In genomic region chr4:15910150-15910945, GRCh38 we compare ENCODE assay signal across 21 cellular contexts. TPM values are rescaled to one million over a fixed set of nuclear protein-coding genes. Genes with fewer than 3 reads are reported as not detected.
DNase-seq lines count a peak whose midpoint lies in the region; ATAC-seq and TF ChIP-seq lines count a peak whose summit lies in the region.
"Had no signal": no experiment of that assay in that cellular context is flagged by ENCODE, and none has a peak within 500 bp of the region (broad histone marks: within the 10 kb centered on the region; RNA-seq: fewer than 3 reads in every experiment).

No MANE protein-coding gene starts in this region.

- CTCF ChIA-PET in GM10248 (lab: Yijun Ruan, JAX): interaction anchor here (0.7 to 2.0 kb wide), 5 partner anchors 11 to 104 kb away, joined by 3 to 10 read pairs (median 3); no protein-coding TSS in a partner anchor

- DNase-seq in ELF-1 (ENCODE audit: low read depth, low spot score) (peak; percentile 30), RPMI8226 (peak; percentile 4), epithelial cell of esophagus (ENCODE audit: low read depth) (peak; percentile 54), left kidney (ENCODE audit: low read depth, low spot score) (peak; percentile 60), GM10248 (ENCODE audit: extremely low spot score) (no peak), A172 (ENCODE audit: low spot score) (no peak)
- DNase-seq in activated CD4-positive, alpha-beta T cell treated with anti-CD3 and anti-CD28 coated beads for 48 hours: no peak
- DNase-seq in stimulated activated naive CD8-positive, alpha-beta T cell treated with anti-CD3 and anti-CD28 coated beads, Interleukin-15, Interleukin-2, amounts not matched to agents 100 U/mL and 50 U/mL, for 24 hours: no peak
- DNase-seq: EL, H7, HFFc6, KBM-7, NCI-H1092, NCI-H1436 treated with DMSO at 0.1 percent for 48 hours, NCI-H2029, NCI-H2227 treated with DMSO at 0.1 percent for 48 hours, NCI-H510A, NCI-H748 treated with DMSO at 0.1 percent for 48 hours had no signal

- H3K4me3 ChIP-seq in epithelial cell of esophagus (ENCODE audit: low read length): no peak overlapping the region
- H3K4me3 ChIP-seq: SJSA1 had no signal

- POLR2A ChIA-PET in GM10248 (lab: Yijun Ruan, JAX): no interaction called here

- ATAC-seq in stimulated activated naive CD8-positive, alpha-beta T cell treated with anti-CD3 and anti-CD28 coated beads, Interleukin-15, Interleukin-2, amounts not matched to agents 100 U/mL and 50 U/mL, for 24 hours: no peak
- ATAC-seq: Panc1 had no signal

- TF ChIP-seq CTCF in epithelial cell of esophagus (IDR thresholded peaks at IDR 0.05; ENCODE audit: insufficient read depth, low read depth, low read length, missing control alignments) (no peak), GM10248 (IDR thresholded peaks at IDR 0.05; ENCODE audit: control extremely low read depth, extremely low read depth, low read depth, missing control alignments) (no peak)

RNA-seq across cellular contexts. Expression of gene FGFBP1, which starts 28.2 kb away (rescaled TPM):
- total RNA-seq in A172 (2014; rRNA removed; shearing (Covaris generic)): 0.31 TPM in 1 of 2 replicates, not detected in the other
- total RNA-seq: B cell, H7, HFFc6, SJSA1 had no signal

RNA-seq across cellular contexts. Expression of gene FGFBP2, which starts 52.6 kb away (rescaled TPM):
- total RNA-seq in A172 (2014; rRNA removed; shearing (Covaris generic)): not detected in 2 replicates
- total RNA-seq: H7, HFFc6, SJSA1 had no signal

Comparison
In these comparisons a context has a peak if more than half of its experiments do, and no peak if none do; other contexts are left out.
1. DNase-seq: peak in ELF-1 (single experiment), RPMI8226 (single experiment), epithelial cell of esophagus (single experiment) and left kidney (single experiment); none in GM10248 (single experiment), A172 (single experiment), activated CD4-positive, alpha-beta T cell treated with anti-CD3 and anti-CD28 coated beads for 48 hours (single experiment) and stimulated activated naive CD8-positive, alpha-beta T cell treated with anti-CD3 and anti-CD28 coated beads, Interleukin-15, Interleukin-2, amounts not matched to agents 100 U/mL and 50 U/mL, for 24 hours (single experiment).